Comparison of ENCODE assay signal across 8 cellular contexts in the genomic region with DNA sequence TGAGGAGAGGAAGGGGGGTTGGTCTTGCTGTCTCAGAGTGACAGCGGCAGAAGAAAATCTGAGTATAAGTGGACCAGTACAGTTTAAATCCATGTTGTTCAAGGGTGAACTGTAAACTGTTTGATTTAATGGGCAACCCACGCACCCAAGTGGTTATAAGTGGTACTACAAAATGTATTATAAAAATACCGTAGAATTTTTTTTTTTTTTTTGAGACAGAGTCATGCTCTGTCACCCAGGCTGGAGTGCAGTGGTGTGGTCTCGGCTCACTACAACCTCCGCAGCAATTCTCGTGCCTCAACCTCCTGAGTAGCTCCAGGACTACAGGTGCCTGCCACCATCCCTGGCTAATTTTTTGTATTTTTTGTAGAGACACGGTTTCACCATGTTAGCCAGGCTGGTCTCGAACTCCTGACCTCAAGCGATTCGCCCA. TPM values are rescaled to one million over a fixed set of nuclear protein-coding genes. Genes with fewer than 3 reads are reported as not detected.
DNase-seq lines count a peak whose midpoint lies in the region; ATAC-seq and TF ChIP-seq lines count a peak whose summit lies in the region.

No MANE protein-coding gene starts in this region.

- no peaks in the 10 kb centered on the region; the same call in 1 of the 2 replicates for H3K27me3 Mint-ChIP-seq in H9 (ENCODE audit: low read depth)
- H3K27me3 Mint-ChIP-seq in activated CD8-positive, alpha-beta T cell treated with anti-CD3 and anti-CD28 coated beads for 36 hours = no peaks in the 10 kb centered on the region

- H4K5ac ChIP-seq in H9 (ENCODE audit: insufficient read length, low read depth, low read length) = no peak overlapping the region

- no peak overlapping the region for H2AFZ ChIP-seq in H9 (ENCODE audit: low read length)

- no peak overlapping the region for H3K4ac ChIP-seq in H9 (ENCODE audit: low read depth, low read length)

- peak; percentile 32 for ATAC-seq in activated CD8-positive, alpha-beta T cell treated with anti-CD3 and anti-CD28 coated beads for 36 hours
- no peak for ATAC-seq in GM19463 (IDR thresholded peaks at IDR 0.05; ENCODE audit: unreplicated experiment)
- ATAC-seq in GM21786 (IDR thresholded peaks at IDR 0.05; ENCODE audit: unreplicated experiment) = no peak

- H3K9me3 ChIP-seq in H9 (ENCODE audit: control insufficient read depth, low read depth, low read length) = no peaks in the 10 kb centered on the region
- H3K9me3 ChIP-seq in prostate gland = no peaks in the 10 kb centered on the region

- H2BK120ac ChIP-seq in H9 (ENCODE audit: low read depth, low read length, poor library complexity, severe bottlenecking) = no peak overlapping the region

- H3K36me3 ChIP-seq in prostate gland = no peaks in the 10 kb centered on the region

- TF ChIP-seq POLR2A in prostate gland (IDR thresholded peaks at IDR 0.05) = no peak

- H3K4me3 ChIP-seq in prostate gland = no peak overlapping the region

- H3K4me2 ChIP-seq in H9 (ENCODE audit: insufficient read depth, insufficient read length, low read length) = no peak overlapping the region

- intact Hi-C loops in activated CD8-positive, alpha-beta T cell treated with anti-CD3 and anti-CD28 coated beads for 36 hours (cut with micrococcal nuclease) = loop anchor here (5.0 kb wide), 2 partner anchors 100 to 305 kb away; a partner anchor contains a TSS
- intact Hi-C loops in prostate gland (cut with DNase I) = loop anchor here (5.0 to 10.0 kb wide), 5 partner anchors 40 to 528 kb away; a partner anchor contains a TSS

- no CpG with 5 or more reads among the region's 10 CpGs for WGBS in H9 (ENCODE audit: extremely low coverage, insufficient read length, low lambda C conversion rate)
- WGBS in prostate gland = 37% methylated on average over 10 of the region's 10 CpGs

- no peak overlapping the region for H3K56ac ChIP-seq in H9 (ENCODE audit: insufficient read length, low read depth, low read length)

- CTCF ChIA-PET in activated CD8-positive, alpha-beta T cell treated with anti-CD3 and anti-CD28 coated beads for 36 hours (lab: Charles Lee) = interaction anchor here (1.2 to 2.6 kb wide), 6 partner anchors 8 to 145 kb away, joined by 3 to 9 read pairs (median 4); no protein-coding TSS in a partner anchor

- H3K36me3 Mint-ChIP-seq in H9 (ENCODE audit: insufficient read depth in 1 of 3, low read depth in 3 of 3) = peaks cover 8 to 13% (median 12%) of the 10 kb centered on the region in 3 experiments
- peaks cover 17% of the 10 kb centered on the region for H3K36me3 Mint-ChIP-seq in activated CD8-positive, alpha-beta T cell treated with anti-CD3 and anti-CD28 coated beads for 36 hours (ENCODE audit: low read depth)

- H4K91ac ChIP-seq in H9 (ENCODE audit: insufficient read length, low read depth, low read length) = no peak overlapping the region

- no peaks in the 10 kb centered on the region for H3K9me3 Mint-ChIP-seq in H9
- no peaks in the 10 kb centered on the region for H3K9me3 Mint-ChIP-seq in activated CD8-positive, alpha-beta T cell treated with anti-CD3 and anti-CD28 coated beads for 36 hours

- no peak overlapping the region for H2BK15ac ChIP-seq in H9 (ENCODE audit: low read depth, low read length)

- H3K23me2 ChIP-seq in H9 (ENCODE audit: insufficient read length, low read depth, low read length, poor library complexity, severe bottlenecking) = peaks cover 13% of the 10 kb centered on the region

- no peak overlapping the region for H2AK5ac ChIP-seq in H9 (ENCODE audit: insufficient read length, low read length)

- no peak overlapping the region for H2BK5ac ChIP-seq in H9 (ENCODE audit: insufficient read length, low read length)

- no peaks in the 10 kb centered on the region for H3K79me1 ChIP-seq in H9 (ENCODE audit: insufficient read depth, low read depth, low read length, poor library complexity, severe bottlenecking)

- H3K27ac ChIP-seq in C4-2B = no peak overlapping the region
- no peak overlapping the region for H3K27ac ChIP-seq in H9 (ENCODE audit: insufficient read length, low read depth, low read length)
- H3K27ac ChIP-seq in prostate gland = no peak overlapping the region

- H2BK20ac ChIP-seq in H9 (ENCODE audit: low read depth, low read length, poor library complexity, severe bottlenecking) = no peak overlapping the region

- H3K9ac ChIP-seq in H9 (ENCODE audit: extremely low read depth, insufficient read length, low read length) = no peak overlapping the region

- H3K79me2 ChIP-seq in H9 (ENCODE audit: insufficient read depth, low read length) = no peaks in the 10 kb centered on the region

- peaks cover 17% of the 10 kb centered on the region in 2 experiments for H3K4me1 Mint-ChIP-seq in H9
- peaks cover 36% of the 10 kb centered on the region for H3K4me1 Mint-ChIP-seq in activated CD8-positive, alpha-beta T cell treated with anti-CD3 and anti-CD28 coated beads for 36 hours (ENCODE audit: low read depth)

- H3K18ac ChIP-seq in H9 (ENCODE audit: insufficient read length, low read depth, low read length) = no peak overlapping the region

- H3K4me1 ChIP-seq in H9 (ENCODE audit: insufficient read depth, low read length) (no peaks in the 10 kb centered on the region), prostate gland (replicated peaks) (peaks cover 5% of the 10 kb centered on the region)

- no peak overlapping the region for H3K23ac ChIP-seq in H9 (ENCODE audit: insufficient read length, low read depth, low read length)

- TF ChIP-seq CTCF in C4-2B (conservative IDR thresholded peaks at IDR 0.05) (peak; percentile 73), H9 (conservative IDR thresholded peaks at IDR 0.05) (peak; percentile 60), prostate gland (IDR thresholded peaks at IDR 0.05) (peak; percentile 37 to 69 (median 58))
- peak; percentile 78 for TF ChIP-seq CTCF in activated CD8-positive, alpha-beta T cell treated with anti-CD3 and anti-CD28 coated beads for 36 hours (IDR thresholded peaks at IDR 0.05)

- H3K14ac ChIP-seq in H9 (ENCODE audit: insufficient read depth, low read length) = no peak overlapping the region

- no peak overlapping the region for H2BK12ac ChIP-seq in H9 (ENCODE audit: insufficient read length, low read depth, low read length)

- H3K27ac Mint-ChIP-seq in H9 = no peak overlapping the region; a peak in 1 of 7 replicates
- H3K27ac Mint-ChIP-seq in activated CD8-positive, alpha-beta T cell treated with anti-CD3 and anti-CD28 coated beads for 36 hours = peak overlapping the region; percentile 44

- H3T11ph ChIP-seq in H9 (ENCODE audit: low read length) = no peak overlapping the region

- no peak for DNase-seq in H9
- DNase-seq in NCI-H510A (lab: John Stamatoyannopoulos, UW) = peak; percentile 44
- DNase-seq in activated CD8-positive, alpha-beta T cell treated with anti-CD3 and anti-CD28 coated beads for 36 hours = peak; percentile 61
- peak; percentile 82 for DNase-seq in fibroblast of peridontal ligament (ENCODE audit: extremely low read depth)
- DNase-seq in prostate gland (ENCODE audit: low spot score) = peak; percentile 18

- POLR2A ChIA-PET in activated CD8-positive, alpha-beta T cell treated with anti-CD3 and anti-CD28 coated beads for 36 hours (lab: Charles Lee) = no interaction called here

- H3K4me3 Mint-ChIP-seq in H9 = peak overlapping the region; percentile 19 to 30; a peak in 4 of 5 replicates
- H3K4me3 Mint-ChIP-seq in activated CD8-positive, alpha-beta T cell treated with anti-CD3 and anti-CD28 coated beads for 36 hours = peak overlapping the region; percentile 32

- H4K20me1 ChIP-seq in H9 (ENCODE audit: control insufficient read depth, insufficient read depth, insufficient read length) = no peaks in the 10 kb centered on the region

- no peak overlapping the region for H4K8ac ChIP-seq in H9 (replicated peaks; ENCODE audit: insufficient read length, low read depth, low read length)

- H3K27me3 ChIP-seq in H9 (ENCODE audit: insufficient read depth, low read length) = no peaks in the 10 kb centered on the region
- H3K27me3 ChIP-seq in prostate gland (replicated peaks; ENCODE audit: insufficient read depth) = no peaks in the 10 kb centered on the region

RNA-seq across cellular contexts. Expression of a gene that starts 2.1 kb away (rescaled TPM):
- 30.6 and 32.3 TPM in 2 replicates for total RNA-seq in H9 (2021)
- 10 to 100 TPM; 34.8 to 37.5 TPM for total RNA-seq in activated CD8-positive, alpha-beta T cell treated with anti-CD3 and anti-CD28 coated beads for 36 hours
- 10 to 100 TPM; 26.3 to 35.4 TPM for total RNA-seq in prostate gland

RNA-seq across cellular contexts. Expression of a gene that starts 40.1 kb away (rescaled TPM):
- total RNA-seq in H9 (2021) (72.0 and 83.6 TPM in 2 replicates), prostate gland (10 to 100 TPM; 13.1 to 14.0 TPM)
- 10 to 100 TPM; 54.1 to 55.9 TPM for total RNA-seq in activated CD8-positive, alpha-beta T cell treated with anti-CD3 and anti-CD28 coated beads for 36 hours
